ENCODE assay signal across 36 cellular contexts in genomic region chr16:58713742-58714141, GRCh38.
"Had no signal": no experiment of that assay in that cellular context is flagged by ENCODE, and none has a peak within 500 bp of the region (broad histone marks: within the 10 kb centered on the region; RNA-seq: fewer than 3 reads in every experiment).

No MANE protein-coding gene starts in this region.

- DNase-seq: MG63, MM.1S, MV-4-11, NCI-H1048, NCI-H1092, NCI-H1092 treated with DMSO at 0.1 percent for 48 hours, NCI-H1105, NCI-H1105 treated with DMSO at 0.1 percent for 48 hours, NCI-H1417, NCI-H1417 treated with DMSO at 0.1 percent for 48 hours, NCI-H1436, NCI-H1436 treated with DMSO at 0.1 percent for 48 hours, NCI-H146, NCI-H1694, NCI-H1694 treated with DMSO at 0.1 percent for 48 hours, NCI-H187, NCI-H187 treated with DMSO at 0.1 percent for 48 hours, NCI-H1930, NCI-H2029, NCI-H2029 treated with DMSO at 0.1 percent for 48 hours, NCI-H2081, NCI-H2081 treated with DMSO at 0.1 percent for 48 hours, NCI-H2107, NCI-H2171, NCI-H2171 treated with DMSO at 0.1 percent for 48 hours, NCI-H2227 treated with DMSO at 0.1 percent for 48 hours, NCI-H226, NCI-H345, NCI-H446, NCI-H446 treated with DMSO at 0.1 percent for 48 hours, NCI-H510A, NCI-H510A treated with DMSO at 0.1 percent for 48 hours, NCI-H524, NCI-H524 treated with DMSO at 0.1 percent for 48 hours, NCI-H526, NCI-H526 treated with DMSO at 0.1 percent for 48 hours had no signal

- H3K27me3 ChIP-seq: MG63 had no signal

- H3K4me3 ChIP-seq: MG63 had no signal

- H3K9me3 ChIP-seq: MG63 had no signal
